ENCODE assay signal across 26 cellular contexts in the genomic region with DNA sequence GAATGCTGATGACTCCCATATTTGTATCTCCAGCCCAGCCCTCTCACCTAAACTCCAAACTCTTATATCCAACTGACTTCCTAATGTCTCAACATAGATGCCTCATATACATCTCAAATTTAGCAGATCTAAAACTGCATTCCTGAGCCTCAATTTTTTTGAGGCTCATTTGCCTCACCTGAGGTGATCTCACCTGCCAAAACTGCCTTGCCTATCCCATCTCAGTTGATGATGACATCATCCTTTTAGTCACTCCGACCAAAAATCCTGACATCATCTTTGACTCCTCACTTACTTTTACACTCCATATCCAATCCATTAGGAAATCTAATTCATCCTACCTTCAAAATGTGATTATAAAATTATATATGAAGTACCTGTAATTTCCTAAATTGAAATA. TPM values are rescaled to one million over a fixed set of nuclear protein-coding genes. Genes with fewer than 3 reads are reported as not detected.
"Had no signal": no experiment of that assay in that cellular context is flagged by ENCODE, and none has a peak within 500 bp of the region (broad histone marks: within the 10 kb centered on the region; RNA-seq: fewer than 3 reads in every experiment).

No MANE protein-coding gene starts in this region.

- H3K9me3 Mint-ChIP-seq: natural killer cell, neural crest cell had no signal

- H3K4me3 ChIP-seq: colonic mucosa, gastrocnemius medialis, heart right ventricle, right atrium auricular region, stomach, thoracic aorta, transverse colon had no signal

- H3K4me3 Mint-ChIP-seq: mesothelial cell of epicardium, natural killer cell, neural crest cell had no signal

- H3K4me1 ChIP-seq: colonic mucosa, gastrocnemius medialis, heart right ventricle, right atrium auricular region, stomach, transverse colon had no signal

- H3K36me3 ChIP-seq: colonic mucosa, gastrocnemius medialis, heart right ventricle, right atrium auricular region, stomach, thoracic aorta, transverse colon had no signal

- H3K4me1 Mint-ChIP-seq: mesothelial cell of epicardium, natural killer cell, neural crest cell had no signal

- H3K36me3 Mint-ChIP-seq: mesothelial cell of epicardium, natural killer cell had no signal

- H3K27ac Mint-ChIP-seq: mesothelial cell of epicardium, natural killer cell had no signal

- DNase-seq: colonic mucosa; dermis blood vessel endothelial cell; gastrocnemius medialis; heart right ventricle; hypothalamus; kidney glomerular epithelial cell; natural killer cell; posterior cingulate gyrus; small intestine; stimulated activated CD4-positive, alpha-beta T cell treated with anti-CD3 and anti-CD28 coated beads, Interleukin-12 subunit alpha, Interleukin-12 subunit beta, amount 100 ng/mL, for 4 hours; stimulated activated naive CD4-positive, alpha-beta T cell; stomach; substantia nigra; transverse colon had no signal

- H3K27me3 ChIP-seq: colonic mucosa, right atrium auricular region had no signal

- ATAC-seq: gastrocnemius medialis, heart right ventricle, left lobe of liver had no signal

- H3K27ac ChIP-seq: colonic mucosa, gastrocnemius medialis, heart right ventricle, right atrium auricular region, stomach, thoracic aorta, transverse colon had no signal

- H3K9me3 ChIP-seq: colonic mucosa, gastrocnemius medialis, heart right ventricle, right atrium auricular region, stomach, thoracic aorta, transverse colon had no signal

RNA-seq across cellular contexts. Expression of a gene that starts 25.6 kb away (rescaled TPM):
- total RNA-seq: mesothelial cell of epicardium, myocyte, neural crest cell, osteocyte, pulmonary artery endothelial cell had no signal

RNA-seq across cellular contexts. Expression of a gene that starts 26.6 kb away (rescaled TPM):
- total RNA-seq: dermis blood vessel endothelial cell, fibroblast of lung, gastrocnemius medialis, heart right ventricle, lower leg skin, mesothelial cell of epicardium, myocyte, natural killer cell, neural crest cell, osteocyte, pulmonary artery endothelial cell, right atrium auricular region, thoracic aorta, transverse colon, urinary bladder had no signal

RNA-seq across cellular contexts. Expression of a gene that starts 28.1 kb away (rescaled TPM):
- total RNA-seq: gastrocnemius medialis, left lobe of liver, mesothelial cell of epicardium, myocyte, natural killer cell, neural crest cell, osteocyte, pulmonary artery endothelial cell, right atrium auricular region, transverse colon had no signal

RNA-seq across cellular contexts. Expression of a gene that starts 58.8 kb away (rescaled TPM):
- total RNA-seq: colonic mucosa, dermis blood vessel endothelial cell, fibroblast of lung, gastrocnemius medialis, heart right ventricle, left lobe of liver, lower leg skin, mesothelial cell of epicardium, mucosa of gallbladder, myocyte, natural killer cell, neural crest cell, osteocyte, pulmonary artery endothelial cell, right atrium auricular region, stomach, thoracic aorta, transverse colon, urinary bladder had no signal
